8 cellular contexts compared by ENCODE assay signal in the genomic region with DNA sequence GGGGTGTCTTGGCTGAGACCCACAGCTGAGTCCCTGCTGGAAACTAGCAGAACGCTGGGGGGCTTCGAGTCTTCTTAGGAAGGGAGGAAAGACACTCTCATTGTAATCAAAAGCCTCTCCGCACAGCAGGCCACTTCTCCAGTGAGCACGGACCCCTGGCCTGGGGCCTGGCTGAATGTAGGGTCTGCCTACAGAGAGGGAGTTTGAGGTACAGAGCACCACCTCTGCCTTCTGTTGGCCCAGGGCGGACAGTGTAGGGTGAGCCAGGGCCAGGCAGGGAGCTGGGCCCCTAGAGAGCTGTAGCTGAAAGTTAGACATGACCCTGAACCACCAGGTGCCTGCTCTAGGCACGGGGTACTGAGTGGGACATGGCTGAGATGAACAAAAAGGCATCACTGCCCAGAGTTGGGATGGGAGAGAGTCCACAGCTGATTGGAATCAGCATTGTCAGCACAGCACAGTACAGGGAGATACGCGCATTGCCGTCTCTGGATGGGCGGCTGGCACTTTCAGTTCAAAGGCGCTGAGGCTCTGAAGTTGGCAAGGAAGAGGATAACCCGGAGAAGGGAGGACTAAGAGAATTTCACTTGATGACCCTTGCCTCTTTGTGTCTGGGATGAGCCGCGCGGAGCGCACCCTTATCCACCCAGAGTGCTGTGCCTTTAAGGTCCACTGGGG. TPM values are rescaled to one million over a fixed set of nuclear protein-coding genes. Genes with fewer than 3 reads are reported as not detected.
DNase-seq lines count a peak whose midpoint lies in the region; ATAC-seq, FAIRE-seq and TF ChIP-seq lines count a peak whose summit lies in the region.

No MANE protein-coding gene starts in this region.

- DNase-seq in GM18507 (ENCODE audit: extremely low spot score, insufficient read length, low read depth) (no peak), WERI-Rb-1 (no peak), testis (peak; percentile 67), NCI-H446 treated with DMSO at 0.1 percent for 48 hours (lab: John Stamatoyannopoulos, UW) (no peak)
- no peak for DNase-seq in effector memory CD4-positive, alpha-beta T cell

- peaks cover 72% of the 10 kb centered on the region for H3K27me3 ChIP-seq in WERI-Rb-1 (ENCODE audit: insufficient read depth, low read depth, severe bottlenecking)
- H3K27me3 ChIP-seq in testis, result no peaks in the 10 kb centered on the region
- peaks cover 4% of the 10 kb centered on the region for H3K27me3 ChIP-seq in effector memory CD4-positive, alpha-beta T cell (replicated peaks; ENCODE audit: control insufficient read depth, insufficient read depth, low read length, poor library complexity, severe bottlenecking)

- H3K4me3 ChIP-seq in WERI-Rb-1 (ENCODE audit: low read depth, low read length) (peak overlapping the region; percentile 40), iPS-11a (ENCODE audit: low read depth, low read length) (peak overlapping the region; percentile 65), testis (peak overlapping the region in 1 of 2 donors; percentile 53)
- no peak overlapping the region for H3K4me3 ChIP-seq in effector memory CD4-positive, alpha-beta T cell (ENCODE audit: insufficient read depth, low read depth, low read length, poor library complexity, severe bottlenecking)

- H3K9me3 ChIP-seq in WERI-Rb-1 (ENCODE audit: severe bottlenecking) (peaks cover 6% of the 10 kb centered on the region), testis (no peaks in the 10 kb centered on the region)
- no peaks in the 10 kb centered on the region for H3K9me3 ChIP-seq in effector memory CD4-positive, alpha-beta T cell (ENCODE audit: control insufficient read depth, low read length)

- no peak for TF ChIP-seq POLR2A in testis (IDR thresholded peaks at IDR 0.05)

- H3K36me3 ChIP-seq in WERI-Rb-1, result no peaks in the 10 kb centered on the region
- no peaks in the 10 kb centered on the region for H3K36me3 ChIP-seq in testis (ENCODE audit: low read depth, missing control alignments)
- no peaks in the 10 kb centered on the region for H3K36me3 ChIP-seq in effector memory CD4-positive, alpha-beta T cell (ENCODE audit: control insufficient read depth, insufficient read depth, low read length)

- TF ChIP-seq CTCF in WERI-Rb-1 (IDR thresholded peaks at IDR 0.05; ENCODE audit: low read depth, low read length) (peak; percentile 87), testis (IDR thresholded peaks at IDR 0.05) (peak in 2 of 3 experiments; percentile 39 to 63)

- peak; percentile 66 for FAIRE-seq in GM18507 (lab: Jason Lieb, UNC)

- peak; percentile 80 for ATAC-seq in HG02610 (IDR thresholded peaks at IDR 0.05; ENCODE audit: unreplicated experiment)
- no peak for ATAC-seq in GM18861 (IDR thresholded peaks at IDR 0.05; ENCODE audit: unreplicated experiment)

- peaks cover 9% of the 10 kb centered on the region for H3K4me1 ChIP-seq in testis
- no peaks in the 10 kb centered on the region for H3K4me1 ChIP-seq in effector memory CD4-positive, alpha-beta T cell (ENCODE audit: control insufficient read depth, insufficient read depth, low read length, poor library complexity, severe bottlenecking)

- WGBS in testis, 2 donors, result 25 to 29% methylated on average over 16 of the region's 16 CpGs

- H3K27ac ChIP-seq in WERI-Rb-1, result no peak overlapping the region
- H3K27ac ChIP-seq in testis, result no peak overlapping the region
- no peak overlapping the region for H3K27ac ChIP-seq in effector memory CD4-positive, alpha-beta T cell (ENCODE audit: insufficient read depth, low read length, poor library complexity, severe bottlenecking)

- intact Hi-C loops in testis (cut with DNase I; ENCODE audit: low total_unique reads), result no loop called here

RNA-seq across cellular contexts. Expression of a gene that starts 0.4 kb away (rescaled TPM):
- total RNA-seq in testis, result 1 to 10 TPM in 1 of 2 donors, under 1 TPM in 1; 0.71 to 1.4 TPM
- 1.8 TPM for polyA plus RNA-seq in testis (ENCODE audit: insufficient read depth, low read depth, low replicate concordance)
